31 cellular contexts compared by ENCODE assay signal in genomic region chr3:9855594-9855993, GRCh38. TPM values are rescaled to one million over a fixed set of nuclear protein-coding genes. Genes with fewer than 3 reads are reported as not detected.
"Had no signal": no experiment of that assay in that cellular context is flagged by ENCODE, and none has a peak within 500 bp of the region (broad histone marks: within the 10 kb centered on the region; RNA-seq: fewer than 3 reads in every experiment).

No MANE protein-coding gene starts in this region.

- DNase-seq: cortex of kidney; effector memory CD8-positive, alpha-beta T cell; head of caudate nucleus; left cardiac atrium; left lung; mesenchymal stem cell; mucosa of descending colon; naive thymus-derived CD4-positive, alpha-beta T cell; psoas muscle; right cardiac atrium; sigmoid colon; stimulated activated CD4-positive, alpha-beta T cell treated with anti-CD3 and anti-CD28 coated beads, Interleukin-2, amount 100 ng/mL, for 24 hours; stimulated activated CD4-positive, alpha-beta T cell treated with anti-CD3 and anti-CD28 coated beads, Interleukin-4, amount 100 ng/mL, for 24 hours; stimulated activated naive CD4-positive, alpha-beta T cell treated with Interleukin-2 at 50 U/mL for 16 hours; stomach; thyroid gland had no signal

- H3K4me1 ChIP-seq: left lung, psoas muscle, sigmoid colon had no signal

- ATAC-seq: effector memory CD8-positive, alpha-beta T cell; left cardiac atrium; left lung; mucosa of descending colon; naive thymus-derived CD4-positive, alpha-beta T cell; psoas muscle; right cardiac atrium; stimulated activated effector memory CD8-positive, alpha-beta T cell treated with anti-CD3 and anti-CD28 coated beads, Interleukin-12 subunit alpha, Interleukin-12 subunit beta, amount 100 ng/mL, for 72 hours had no signal

- FAIRE-seq: endometrium, frontal cortex, islet of Langerhans had no signal

- H3K27ac Mint-ChIP-seq: effector memory CD8-positive, alpha-beta T cell; mesothelial cell of epicardium; stimulated activated effector memory CD8-positive, alpha-beta T cell treated with anti-CD3 and anti-CD28 coated beads, Interleukin-12 subunit alpha, Interleukin-12 subunit beta, amount 100 ng/mL, for 72 hours; type B pancreatic cell had no signal

- H3K9me3 ChIP-seq: left lung, mucosa of descending colon, neutrophil, psoas muscle, sigmoid colon, stomach, thyroid gland had no signal

- H3K9me3 Mint-ChIP-seq: effector memory CD8-positive, alpha-beta T cell; mesothelial cell of epicardium; naive thymus-derived CD4-positive, alpha-beta T cell; neural crest cell; stimulated activated effector memory CD8-positive, alpha-beta T cell treated with anti-CD3 and anti-CD28 coated beads, Interleukin-12 subunit alpha, Interleukin-12 subunit beta, amount 100 ng/mL, for 72 hours; type B pancreatic cell had no signal

- H3K27ac ChIP-seq: left lung, neutrophil, psoas muscle, sigmoid colon, stomach, thyroid gland had no signal

- H3K36me3 Mint-ChIP-seq: mesothelial cell of epicardium; naive thymus-derived CD4-positive, alpha-beta T cell; type B pancreatic cell had no signal

- H3K36me3 ChIP-seq: left lung, neutrophil, sigmoid colon, stomach, thyroid gland had no signal

- H3K4me3 ChIP-seq: left lung, mucosa of descending colon, psoas muscle, sigmoid colon, stomach, thyroid gland had no signal

- H3K4me3 Mint-ChIP-seq: effector memory CD8-positive, alpha-beta T cell; mesothelial cell of epicardium; naive thymus-derived CD4-positive, alpha-beta T cell; neural crest cell; stimulated activated effector memory CD8-positive, alpha-beta T cell treated with anti-CD3 and anti-CD28 coated beads, Interleukin-12 subunit alpha, Interleukin-12 subunit beta, amount 100 ng/mL, for 72 hours; type B pancreatic cell had no signal

- H3K27me3 ChIP-seq: left lung, neutrophil, sigmoid colon, stomach, thyroid gland had no signal

RNA-seq across cellular contexts. Expression of gene CIDEC, which starts 24.5 kb away (rescaled TPM):
- total RNA-seq: dermis microvascular lymphatic vessel endothelial cell; fibroblast of villous mesenchyme; frontal cortex; kidney epithelial cell; left lung; lung microvascular endothelial cell; mesothelial cell of epicardium; naive thymus-derived CD4-positive, alpha-beta T cell; neural crest cell; temporal lobe; urinary bladder had no signal
- polyA plus RNA-seq: naive thymus-derived CD4-positive, alpha-beta T cell had no signal

RNA-seq across cellular contexts. Expression of gene IL17RE, which starts 47.1 kb away (rescaled TPM):
- total RNA-seq: skeletal muscle tissue had no signal
- polyA plus RNA-seq: naive thymus-derived CD4-positive, alpha-beta T cell had no signal
